16 cellular contexts compared by ENCODE assay signal in genomic region chr3:152455989-152456388, GRCh38.
"Had no signal": no experiment of that assay in that cellular context is flagged by ENCODE, and none has a peak within 500 bp of the region (broad histone marks: within the 10 kb centered on the region; RNA-seq: fewer than 3 reads in every experiment).

No MANE protein-coding gene starts in this region.

- H3K9me3 Mint-ChIP-seq: nephron had no signal

- DNase-seq: activated CD4-positive, alpha-beta T cell treated with anti-CD3 and anti-CD28 coated beads, Interleukin-2, amount 50 U/mL, for 48 hours; activated CD4-positive, CD25-positive, alpha-beta regulatory T cell; activated CD8-positive, alpha-beta memory T cell treated with anti-CD3 and anti-CD28 coated beads, Interleukin-2, amount 50 U/mL, for 48 hours; activated naive CD4-positive, alpha-beta T cell treated with anti-CD3 and anti-CD28 coated beads, Interleukin-2, amount 50 U/mL, for 16 hours; anterior cingulate cortex; esophagus squamous epithelium; foreskin fibroblast; head of caudate nucleus; left cardiac atrium; psoas muscle; right lobe of liver; stimulated activated naive CD4-positive, alpha-beta T cell treated with Interleukin-2 at 50 U/mL for 16 hours; testis; upper lobe of right lung had no signal

- ATAC-seq: left cardiac atrium, psoas muscle, right lobe of liver, upper lobe of right lung had no signal

- H3K27ac ChIP-seq: esophagus squamous epithelium, psoas muscle, right lobe of liver, SJSA1, testis, upper lobe of right lung had no signal

- H3K4me1 ChIP-seq: right lobe of liver, SJSA1 had no signal

- H3K27me3 ChIP-seq: esophagus squamous epithelium, right lobe of liver, SJSA1, testis, upper lobe of right lung had no signal

- H3K9me3 ChIP-seq: esophagus squamous epithelium, psoas muscle, right lobe of liver, SJSA1, testis, upper lobe of right lung had no signal

- H3K4me3 Mint-ChIP-seq: nephron had no signal

- H3K4me3 ChIP-seq: esophagus squamous epithelium, psoas muscle, right lobe of liver, SJSA1, testis, upper lobe of right lung had no signal
